ENCODE assay signal across 23 cellular contexts in the genomic region with DNA sequence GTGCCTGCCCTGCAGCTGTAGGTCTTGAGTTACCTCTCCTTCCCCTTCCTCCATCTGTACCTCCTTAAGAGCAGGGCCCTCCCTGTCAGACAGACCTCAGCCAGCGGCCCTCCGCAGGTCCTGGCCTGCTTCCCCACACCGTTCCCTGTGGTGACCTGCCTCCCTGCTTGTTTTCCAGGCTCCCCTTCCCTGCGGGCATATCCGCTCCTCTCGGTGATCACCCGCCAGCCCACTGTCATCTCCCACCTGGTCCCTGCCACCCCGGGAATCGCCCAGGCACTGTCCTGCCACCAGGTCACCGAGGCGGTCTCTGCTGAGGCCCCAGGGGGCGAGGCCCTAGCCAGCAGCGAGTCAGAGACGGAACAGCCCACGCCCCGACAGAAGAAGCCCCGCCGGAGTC.
A peak's percentile ranks its signal among the peaks of the same experiment; 100 is the strongest.
DNase-seq lines count a peak whose midpoint lies in the region; ATAC-seq, FAIRE-seq and TF ChIP-seq lines count a peak whose summit lies in the region.
"Had no signal": no experiment of that assay in that cellular context is flagged by ENCODE, and none has a peak within 500 bp of the region (broad histone marks: within the 10 kb centered on the region; RNA-seq: fewer than 3 reads in every experiment).

No MANE protein-coding gene starts in this region.

- no peaks in the 10 kb centered on the region for H3K9me3 ChIP-seq in Karpas-422 (ENCODE audit: low read length)
- peaks cover 6% of the 10 kb centered on the region for H3K9me3 ChIP-seq in endodermal cell (ENCODE audit: control insufficient read depth, low read length)

- H3K4me3 Mint-ChIP-seq in Calu3 (ENCODE audit: low read depth, unreplicated experiment) (peak overlapping the region; percentile 54), endodermal cell (no peak overlapping the region), osteocyte (ENCODE audit: unreplicated experiment) (no peak overlapping the region)
- H3K4me3 Mint-ChIP-seq: CD4-positive, CD25-positive, alpha-beta regulatory T cell; IgD-negative memory B cell had no signal

- peaks cover 50% of the 10 kb centered on the region for H3K36me3 Mint-ChIP-seq in Calu3 (ENCODE audit: insufficient read depth, unreplicated experiment)
- peaks cover 2% of the 10 kb centered on the region for H3K36me3 Mint-ChIP-seq in endodermal cell (ENCODE audit: low read depth)
- H3K36me3 Mint-ChIP-seq in osteocyte (ENCODE audit: unreplicated experiment) = no peaks in the 10 kb centered on the region
- H3K36me3 Mint-ChIP-seq: IgD-negative memory B cell had no signal

- peak overlapping the region; percentile 23 for H3K4me2 ChIP-seq in Karpas-422 (ENCODE audit: low read depth, low read length, poor library complexity, severe bottlenecking)
- H3K4me2 ChIP-seq: BLaER1, KMS-11 had no signal

- intact Hi-C loops in Calu3 (cut with micrococcal nuclease; ENCODE audit: unreplicated experiment) = loop anchor here (10.0 kb wide), 1 partner anchor 258 kb away; no protein-coding TSS in a partner anchor

- H3K9ac ChIP-seq in Karpas-422 (ENCODE audit: low read length) (no peak overlapping the region), endodermal cell (ENCODE audit: extremely low read depth, low read length, poor library complexity, severe bottlenecking) (no peak overlapping the region)
- H3K9ac ChIP-seq: BLaER1, KMS-11 had no signal

- H3K4me3 ChIP-seq in Karpas-422 (ENCODE audit: low read length) (no peak overlapping the region), endodermal cell (ENCODE audit: low read length) (no peak overlapping the region)
- H3K4me3 ChIP-seq: BLaER1 had no signal

- H3K79me2 ChIP-seq in Karpas-422 (ENCODE audit: low read length) = no peaks in the 10 kb centered on the region

- H3K9me3 Mint-ChIP-seq in Calu3 (ENCODE audit: low read depth, unreplicated experiment) (no peaks in the 10 kb centered on the region), endodermal cell (peaks cover 15% of the 10 kb centered on the region), osteocyte (ENCODE audit: unreplicated experiment) (peaks cover 7% of the 10 kb centered on the region)

- TF ChIP-seq CTCF in Calu3 (IDR thresholded peaks at IDR 0.05; ENCODE audit: unreplicated experiment) (no peak), endodermal cell (conservative IDR thresholded peaks at IDR 0.05) (no peak), osteocyte (IDR thresholded peaks at IDR 0.05) (no peak)

- H3K4me1 Mint-ChIP-seq in Calu3 (ENCODE audit: low read depth, unreplicated experiment) = peaks cover 63% of the 10 kb centered on the region
- H3K4me1 Mint-ChIP-seq in endodermal cell = peaks cover 29% of the 10 kb centered on the region
- no peaks in the 10 kb centered on the region for H3K4me1 Mint-ChIP-seq in osteocyte (ENCODE audit: unreplicated experiment)
- H3K4me1 Mint-ChIP-seq: CD4-positive, CD25-positive, alpha-beta regulatory T cell; IgD-negative memory B cell had no signal

- no peaks in the 10 kb centered on the region for H3K36me3 ChIP-seq in Karpas-422 (ENCODE audit: insufficient read depth, low read length)
- no peaks in the 10 kb centered on the region for H3K36me3 ChIP-seq in endodermal cell (ENCODE audit: control insufficient read depth, insufficient read depth, low read length)
- H3K36me3 ChIP-seq: BLaER1 had no signal

- H3K27ac Mint-ChIP-seq in Calu3 (ENCODE audit: unreplicated experiment) = peak overlapping the region; percentile 99
- H3K27ac Mint-ChIP-seq in endodermal cell = peak overlapping the region; percentile 48
- H3K27ac Mint-ChIP-seq in osteocyte (ENCODE audit: unreplicated experiment) = no peak overlapping the region
- H3K27ac Mint-ChIP-seq: CD4-positive, CD25-positive, alpha-beta regulatory T cell; IgD-negative memory B cell had no signal

- BruUV-seq in Calu3 (replicated peaks; lab: Mats Ljungman, UMichigan) = no TSS peak

- no peak for DNase-seq in Calu3
- DNase-seq in Karpas-422 = no peak
- DNase-seq in endodermal cell = no peak
- DNase-seq in osteocyte (ENCODE audit: extremely low spot score, unreplicated experiment) = peak; percentile 84
- DNase-seq in NOMO-1 treated with DMSO at 0.1 percent for 48 hours (lab: John Stamatoyannopoulos, UW; ENCODE audit: unreplicated experiment) = no peak
- DNase-seq in HTR-8/SVneo (ENCODE audit: insufficient read length, low spot score) = no peak
- DNase-seq: CD4-positive, CD25-positive, alpha-beta regulatory T cell; NCI-H1092 treated with DMSO at 0.1 percent for 48 hours; NCI-H1436 treated with DMSO at 0.1 percent for 48 hours; NCI-H1930; NCI-H2107; NCI-H524; NCI-H748 treated with DMSO at 0.1 percent for 48 hours; RPMI8226; SHP77 had no signal

- H3K9me2 ChIP-seq in Karpas-422 (replicated peaks; ENCODE audit: insufficient read depth, low read length) = no peaks in the 10 kb centered on the region

- H4K20me1 ChIP-seq in Karpas-422 (ENCODE audit: insufficient read depth, low read depth, low read length) = no peaks in the 10 kb centered on the region
- H4K20me1 ChIP-seq: BLaER1 had no signal

- H3K4me1 ChIP-seq in Karpas-422 (ENCODE audit: low read length) (peaks cover 9% of the 10 kb centered on the region), endodermal cell (ENCODE audit: control insufficient read depth, insufficient read depth, low read length) (peaks cover 8% of the 10 kb centered on the region)
- H3K4me1 ChIP-seq: BLaER1 had no signal

- no peak for FAIRE-seq in HTR-8/SVneo (lab: Jason Lieb, UNC)
- FAIRE-seq: A204.1, D721Med, GM18507 had no signal

- ATAC-seq in GM18519 (IDR thresholded peaks at IDR 0.05; ENCODE audit: low FRiP score, unreplicated experiment) = no peak
- ATAC-seq: HCT116 had no signal

- WGBS in endodermal cell (ENCODE audit: insufficient coverage in 1 of 2, insufficient read length in 1 of 2), 2 experiments = 93 to 96% methylated on average over 10 to 18 of the region's 18 CpGs

- no peaks in the 10 kb centered on the region for H3K27me3 ChIP-seq in Karpas-422 (ENCODE audit: low read length)
- H3K27me3 ChIP-seq in endodermal cell (ENCODE audit: control insufficient read depth, insufficient read depth, low read length, poor library complexity, severe bottlenecking) = no peaks in the 10 kb centered on the region
- H3K27me3 ChIP-seq: BLaER1 had no signal

- H3K27me3 Mint-ChIP-seq in Calu3 (ENCODE audit: unreplicated experiment) = no peaks in the 10 kb centered on the region
- peaks cover 6% of the 10 kb centered on the region for H3K27me3 Mint-ChIP-seq in endodermal cell (ENCODE audit: insufficient read depth)
- H3K27me3 Mint-ChIP-seq in osteocyte (ENCODE audit: unreplicated experiment) = no peaks in the 10 kb centered on the region
- H3K27me3 Mint-ChIP-seq: IgD-negative memory B cell had no signal

- H2AFZ ChIP-seq in Karpas-422 (ENCODE audit: low read length) = no peak overlapping the region

- no peak overlapping the region for H3K27ac ChIP-seq in Karpas-422 (ENCODE audit: low read length)
- H3K27ac ChIP-seq in endodermal cell (ENCODE audit: low read depth, low read length) = no peak overlapping the region
- H3K27ac ChIP-seq: BLaER1, KMS-11 had no signal

- CTCF ChIA-PET in Calu3 (lab: Charles Lee) = interaction anchor here (2.1 kb wide), 1 partner anchor 72 kb away, joined by 8 read pairs; no protein-coding TSS in a partner anchor
